ENCODE assay signal across 23 cellular contexts in the genomic region with DNA sequence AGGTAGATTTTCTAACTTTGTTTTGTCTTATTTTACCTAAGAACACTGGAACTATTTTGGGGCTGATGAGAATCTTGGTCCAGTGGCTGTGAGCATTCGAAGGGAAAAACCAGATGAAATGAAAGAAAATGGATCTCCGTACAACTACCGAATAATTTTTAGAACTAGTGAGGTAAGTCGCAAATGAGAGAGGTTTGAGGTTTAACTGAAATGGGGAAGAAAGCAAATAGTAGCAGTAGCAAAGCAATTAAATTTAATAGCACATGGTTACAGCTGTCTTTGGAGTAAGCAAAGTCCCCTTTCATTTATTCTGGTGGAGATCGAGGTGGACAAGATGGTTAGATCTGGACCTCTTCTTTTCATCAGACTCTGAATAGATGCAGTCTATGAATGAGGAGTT.
"Had no signal": no experiment of that assay in that cellular context is flagged by ENCODE, and none has a peak within 500 bp of the region (broad histone marks: within the 10 kb centered on the region; RNA-seq: fewer than 3 reads in every experiment).

No MANE protein-coding gene starts in this region.

- H3K27ac Mint-ChIP-seq: activated CD4-positive, alpha-beta memory T cell treated with anti-CD3 and anti-CD28 coated beads, Interleukin-2, amount 10 ng/mL, durations not matched to agents 7 days and 5 days; activated CD4-positive, alpha-beta T cell treated with anti-CD3 and anti-CD28 coated beads, Interleukin-2, amount 10 ng/mL, durations not matched to agents 24 days and 14 days; immature natural killer cell; naive thymus-derived CD4-positive, alpha-beta T cell; stimulated activated effector memory CD8-positive, alpha-beta T cell treated with anti-CD3 and anti-CD28 coated beads, Interleukin-12 subunit alpha, Interleukin-12 subunit beta, amount 100 ng/mL, for 72 hours had no signal

- DNase-seq: activated CD4-positive, alpha-beta memory T cell treated with anti-CD3 and anti-CD28 coated beads, Interleukin-2, amount 10 ng/mL, durations not matched to agents 7 days and 5 days; activated CD4-positive, alpha-beta T cell treated with anti-CD3 and anti-CD28 coated beads, Interleukin-2, amount 10 ng/mL, durations not matched to agents 24 days and 14 days; effector memory CD4-positive, alpha-beta T cell; foreskin keratinocyte; immature natural killer cell; kidney glomerular epithelial cell; left lung; naive thymus-derived CD4-positive, alpha-beta T cell; occipital lobe; right lobe of liver; stimulated activated CD4-positive, alpha-beta T cell treated with anti-CD3 and anti-CD28 coated beads, Interleukin-1b, Interleukin-23, amount 100 ng/mL, for 48 hours; transverse colon; uterus had no signal

- H3K27me3 ChIP-seq: breast epithelium, foreskin keratinocyte, left lung, right lobe of liver, transverse colon, uterus had no signal

- H3K36me3 ChIP-seq: breast epithelium, right lobe of liver had no signal

- H3K4me3 ChIP-seq: breast epithelium, left lung, lung, right lobe of liver, skin epidermis, transverse colon, uterus had no signal

- H3K4me3 Mint-ChIP-seq: activated CD4-positive, alpha-beta memory T cell treated with anti-CD3 and anti-CD28 coated beads, Interleukin-2, amount 10 ng/mL, durations not matched to agents 7 days and 5 days; activated CD4-positive, alpha-beta T cell treated with anti-CD3 and anti-CD28 coated beads, Interleukin-2, amount 10 ng/mL, durations not matched to agents 24 days and 14 days; central memory CD8-positive, alpha-beta T cell; immature natural killer cell; naive thymus-derived CD4-positive, alpha-beta T cell; neural crest cell; stimulated activated effector memory CD8-positive, alpha-beta T cell treated with anti-CD3 and anti-CD28 coated beads, Interleukin-12 subunit alpha, Interleukin-12 subunit beta, amount 100 ng/mL, for 72 hours had no signal

- H3K27me3 Mint-ChIP-seq: activated CD4-positive, alpha-beta memory T cell treated with anti-CD3 and anti-CD28 coated beads, Interleukin-2, amount 10 ng/mL, durations not matched to agents 7 days and 5 days; activated CD4-positive, alpha-beta T cell treated with anti-CD3 and anti-CD28 coated beads, Interleukin-2, amount 10 ng/mL, durations not matched to agents 24 days and 14 days; central memory CD8-positive, alpha-beta T cell; naive thymus-derived CD4-positive, alpha-beta T cell had no signal

- H3K4me1 ChIP-seq: breast epithelium, foreskin keratinocyte, left lung, right lobe of liver, transverse colon, uterus had no signal

- ATAC-seq: activated CD4-positive, CD25-positive, alpha-beta regulatory T cell treated with anti-CD3 and anti-CD28 coated beads, Interleukin-2, amount 50 U/mL, for 24 hours; activated naive CD4-positive, alpha-beta T cell treated with anti-CD3 and anti-CD28 coated beads, Interleukin-2, amount 50 U/mL, for 72 hours; foreskin keratinocyte; left lung; naive thymus-derived CD4-positive, alpha-beta T cell; right lobe of liver; stimulated activated effector memory CD8-positive, alpha-beta T cell treated with anti-CD3 and anti-CD28 coated beads, Interleukin-12 subunit alpha, Interleukin-12 subunit beta, amount 100 ng/mL, for 72 hours had no signal

- FAIRE-seq: astrocyte, colon had no signal

- H3K9me3 Mint-ChIP-seq: activated CD4-positive, alpha-beta memory T cell treated with anti-CD3 and anti-CD28 coated beads, Interleukin-2, amount 10 ng/mL, durations not matched to agents 7 days and 5 days; activated naive CD4-positive, alpha-beta T cell treated with anti-CD3 and anti-CD28 coated beads, Interleukin-2, amount 50 U/mL, for 72 hours; central memory CD8-positive, alpha-beta T cell; immature natural killer cell; naive thymus-derived CD4-positive, alpha-beta T cell; neural crest cell; stimulated activated effector memory CD8-positive, alpha-beta T cell treated with anti-CD3 and anti-CD28 coated beads, Interleukin-12 subunit alpha, Interleukin-12 subunit beta, amount 100 ng/mL, for 72 hours had no signal

- H3K9me3 ChIP-seq: breast epithelium, left lung, right lobe of liver, transverse colon, uterus had no signal
